In the genomic region with DNA sequence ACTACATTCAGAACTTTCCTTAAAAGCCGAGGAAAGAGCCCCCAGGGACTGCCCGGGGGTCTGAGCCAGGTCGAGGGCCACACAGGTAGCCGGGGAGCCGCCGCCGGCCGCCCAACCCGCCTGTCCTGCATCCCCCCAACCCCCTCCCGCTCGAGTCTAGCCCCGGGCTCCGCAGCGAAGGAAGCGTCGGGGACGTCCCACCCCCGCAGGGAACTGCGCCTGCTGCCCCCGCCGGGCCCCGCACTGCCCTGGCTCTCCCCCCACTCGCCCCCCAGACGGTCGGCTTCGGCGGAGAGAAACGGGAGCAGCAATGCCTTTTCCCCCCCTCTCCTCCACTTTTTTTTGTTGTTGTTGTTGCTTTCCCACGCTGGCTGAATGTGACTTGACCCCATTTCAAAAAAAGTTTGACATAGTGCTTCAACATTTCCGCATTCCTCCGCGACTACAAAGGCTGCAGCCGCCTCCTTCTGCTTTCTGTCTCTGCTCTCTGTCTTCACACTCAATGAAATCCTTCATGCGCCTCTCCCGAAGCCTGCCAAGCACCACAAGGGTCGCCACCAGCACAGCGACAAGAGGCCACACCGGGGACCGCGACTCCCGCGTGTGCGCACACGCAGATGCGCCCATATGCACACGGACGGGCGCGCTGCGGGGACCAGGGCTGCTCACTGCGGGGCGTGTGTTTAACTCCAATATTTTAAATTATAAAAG, we compare ENCODE assay signal across 8 cellular contexts. TPM values are rescaled to one million over a fixed set of nuclear protein-coding genes. Genes with fewer than 3 reads are reported as not detected.
A peak's percentile ranks its signal among the peaks of the same experiment; 100 is the strongest.
DNase-seq lines count a peak whose midpoint lies in the region; ATAC-seq and TF ChIP-seq lines count a peak whose summit lies in the region.

No MANE protein-coding gene starts in this region.

- ATAC-seq in foreskin keratinocyte: peak; percentile 2
- ATAC-seq in GM19023 (IDR thresholded peaks at IDR 0.05; ENCODE audit: unreplicated experiment): no peak

- in situ Hi-C loops in transverse colon (cut with MboI; ENCODE audit: low pct_ligation_motif_present in 1 of 4, low pct_unique_long_range_greater_than_20kb in 1 of 4, low sequenced_read_pairs in 3 of 4): loop anchor here (10.0 kb wide), 3 partner anchors 140 to 210 kb away; no protein-coding TSS in a partner anchor

- H3K36me3 Mint-ChIP-seq in neural crest cell (ENCODE audit: low read depth): no peaks in the 10 kb centered on the region

- no peak for TF ChIP-seq EP300 in transverse colon (IDR thresholded peaks at IDR 0.05; ENCODE audit: low read depth)

- H3K27ac Mint-ChIP-seq in neural crest cell (ENCODE audit: unreplicated experiment): no peak overlapping the region

- no peaks in the 10 kb centered on the region for H3K9me3 ChIP-seq in transverse colon

- H3K9me3 Mint-ChIP-seq in neural crest cell: no peaks in the 10 kb centered on the region

- peak overlapping the region; percentile 70 for H3K27ac ChIP-seq in foreskin keratinocyte
- peak overlapping the region; percentile 92 to 94 (median 93) for H3K27ac ChIP-seq in transverse colon

- H3K4me1 ChIP-seq in foreskin keratinocyte (peaks cover 34% of the 10 kb centered on the region), transverse colon (peaks cover 4 to 31% (median 22%) of the 10 kb centered on the region in 4 donors)

- peaks cover 38% of the 10 kb centered on the region for H3K27me3 Mint-ChIP-seq in neural crest cell (ENCODE audit: low read depth)

- peaks cover 48% of the 10 kb centered on the region for H3K4me1 Mint-ChIP-seq in neural crest cell

- 0 to 1% methylated on average over 2 to 51 of the region's 52 CpGs for WGBS in transverse colon (ENCODE audit: low coverage in 1 of 2), 2 donors

- no peak for TF ChIP-seq CTCF in foreskin keratinocyte (conservative IDR thresholded peaks at IDR 0.05)
- TF ChIP-seq CTCF in neural crest cell (conservative IDR thresholded peaks at IDR 0.05): no peak
- no peak for TF ChIP-seq CTCF in transverse colon (IDR thresholded peaks at IDR 0.05)

- H3K36me3 ChIP-seq in H7 (replicated peaks; ENCODE audit: control insufficient read depth, insufficient read depth, low read length): no peaks in the 10 kb centered on the region
- H3K36me3 ChIP-seq in transverse colon: no peaks in the 10 kb centered on the region

- H3K4me3 Mint-ChIP-seq in neural crest cell: peak overlapping the region; percentile 97

- DNase-seq in AG08395 (ENCODE audit: low spot score): peak; percentile 50
- DNase-seq in H7: peak; percentile 89
- peak; percentile 88 for DNase-seq in RKO (ENCODE audit: low spot score)
- DNase-seq in activated T-helper 9 cell treated with anti-CD3 and anti-CD28 coated beads, Interleukin-2, amount 50 U/mL, for 16 hours (ENCODE audit: low read depth): peak; percentile 47
- DNase-seq in foreskin keratinocyte: peak; percentile 51 to 77
- peak; percentile 65 for DNase-seq in neural crest cell (ENCODE audit: low read depth, low spot score)
- peak; percentile 75 for DNase-seq in transverse colon

- peaks cover 26% of the 10 kb centered on the region; the same call in 1 of the 2 replicates for H3K27me3 ChIP-seq in H7 (ENCODE audit: control insufficient read depth, insufficient read depth, low read length)
- H3K27me3 ChIP-seq in foreskin keratinocyte: no peaks in the 10 kb centered on the region
- H3K27me3 ChIP-seq in transverse colon: no peaks in the 10 kb centered on the region

- intact Hi-C loops in transverse colon (cut with DNase I; ENCODE audit: low total_unique reads): loop anchor here (5.0 to 10.0 kb wide), 2 partner anchors 138 to 220 kb away; no protein-coding TSS in a partner anchor

- H3K4me3 ChIP-seq in H7 (ENCODE audit: insufficient read depth, low read depth, low read length) (peak overlapping the region; percentile 86), transverse colon (peak overlapping the region; percentile 65 to 89 (median 80))

- no peak for TF ChIP-seq POLR2A in transverse colon (IDR thresholded peaks at IDR 0.05)

RNA-seq across cellular contexts. Expression of a gene that starts 1.1 kb away (rescaled TPM):
- 32.1 and 48.6 TPM in 2 replicates for total RNA-seq in H7 (2014; rRNA removed; shearing (Covaris generic))
- total RNA-seq in foreskin keratinocyte (80.6 and 96.9 TPM in 2 replicates), neural crest cell (40.0 and 42.9 TPM in 2 replicates), transverse colon (10 to 100 TPM; 12.9 to 32.7 (median 21.6) TPM)
- 9.8 and 9.9 TPM in 2 replicates for polyA plus RNA-seq in foreskin keratinocyte
